Comparison of ENCODE assay signal across 12 cellular contexts in genomic region chr9:129571298-129572051, GRCh38. TPM values are rescaled to one million over a fixed set of nuclear protein-coding genes. Genes with fewer than 3 reads are reported as not detected.
DNase-seq lines count a peak whose midpoint lies in the region; ATAC-seq and TF ChIP-seq lines count a peak whose summit lies in the region.
"Had no signal": no experiment of that assay in that cellular context is flagged by ENCODE, and none has a peak within 500 bp of the region (broad histone marks: within the 10 kb centered on the region; RNA-seq: fewer than 3 reads in every experiment).

No MANE protein-coding gene starts in this region.

- peaks cover 35% of the 10 kb centered on the region for H3K4me1 Mint-ChIP-seq in Caco-2 (ENCODE audit: low read depth, unreplicated experiment)

- peaks cover 23% of the 10 kb centered on the region for H3K36me3 Mint-ChIP-seq in Caco-2 (ENCODE audit: insufficient read depth, unreplicated experiment)

- no peak overlapping the region for H2AFZ ChIP-seq in smooth muscle cell (ENCODE audit: low read depth)

- CTCF ChIA-PET in Caco-2 (lab: Charles Lee), result interaction anchor here (0.6 kb wide), 1 partner anchor 75 kb away, joined by 3 read pairs; no protein-coding TSS in a partner anchor

- peaks cover 18% of the 10 kb centered on the region for H3F3A ChIP-seq in smooth muscle cell (ENCODE audit: low read depth)

- H3K9me3 Mint-ChIP-seq in Caco-2 (ENCODE audit: unreplicated experiment), result peaks cover 18% of the 10 kb centered on the region

- H3K4me2 ChIP-seq in smooth muscle cell, result peak overlapping the region; percentile 68

- WGBS in smooth muscle cell (ENCODE audit: low lambda C conversion rate), result 93% methylated on average over 13 of the region's 13 CpGs

- TF ChIP-seq CTCF in Caco-2 (IDR thresholded peaks at IDR 0.05; ENCODE audit: insufficient read depth in 1 of 2, low read depth in 1 of 2, low read length in 1 of 2, severe bottlenecking in 1 of 2, unreplicated experiment in 1 of 2) (no peak), smooth muscle cell (IDR thresholded peaks at IDR 0.05; ENCODE audit: borderline replicate concordance, insufficient read depth, poor library complexity, severe bottlenecking) (no peak), GM20000 (IDR thresholded peaks at IDR 0.05; ENCODE audit: extremely low read depth, missing control alignments) (no peak)

- DNase-seq in Caco-2 (no peak), SJSA1 (ENCODE audit: low read depth in 1 of 2, low spot score in 2 of 2) (no peak), smooth muscle cell (lab: John Stamatoyannopoulos, UW; ENCODE audit: unreplicated experiment) (no peak), NCI-H1417 treated with DMSO at 0.1 percent for 48 hours (lab: John Stamatoyannopoulos, UW) (no peak), GM20000 (ENCODE audit: low spot score) (no peak)
- DNase-seq: effector memory CD4-positive, alpha-beta T cell; NCI-H524 had no signal

- H3K9ac ChIP-seq in iPS-18a (ENCODE audit: low read length) (peak overlapping the region; percentile 21), smooth muscle cell (ENCODE audit: low read depth) (peak overlapping the region; percentile 74)

- H3K9me3 ChIP-seq in Caco-2 (0 out of 2 replicates have a peak, but pooled peaks cover 4% of the 10 kb centered on the region), SJSA1 (replicated peaks) (no peaks in the 10 kb centered on the region), iPS-18a (ENCODE audit: control insufficient read depth, low read depth, low read length) (no peaks in the 10 kb centered on the region), smooth muscle cell (replicated peaks; ENCODE audit: low read depth) (no peaks in the 10 kb centered on the region)

- intact Hi-C loops in Caco-2 (cut with micrococcal nuclease; ENCODE audit: unreplicated experiment), result no loop called here

- no TSS peak for BruUV-seq in Caco-2 (replicated peaks; lab: Mats Ljungman, UMichigan)

- H3K79me2 ChIP-seq in smooth muscle cell (ENCODE audit: low read depth), result no peaks in the 10 kb centered on the region

- no peaks in the 10 kb centered on the region for H3K27me3 Mint-ChIP-seq in Caco-2 (ENCODE audit: insufficient read depth, unreplicated experiment)

- H3K4me3 ChIP-seq in Caco-2 (ENCODE audit: low read depth, low read length), result no peak overlapping the region
- no peak overlapping the region for H3K4me3 ChIP-seq in SJSA1
- H3K4me3 ChIP-seq in iPS-18a (ENCODE audit: low read length), result no peak overlapping the region
- no peak overlapping the region for H3K4me3 ChIP-seq in smooth muscle cell

- no peaks in the 10 kb centered on the region for H4K20me1 ChIP-seq in smooth muscle cell (ENCODE audit: low read depth)

- POLR2A ChIA-PET in Caco-2 (lab: Charles Lee), result no interaction called here

- ATAC-seq in GM18520 (IDR thresholded peaks at IDR 0.05; ENCODE audit: unreplicated experiment) (no peak), HG02884 (IDR thresholded peaks at IDR 0.05; ENCODE audit: unreplicated experiment) (no peak)

- H3K4me3 Mint-ChIP-seq in Caco-2 (ENCODE audit: unreplicated experiment), result peak overlapping the region; percentile 20
- H3K4me3 Mint-ChIP-seq: stimulated activated memory B cell treated with anti-CD40 and anti-IgM and Interleukin-4, amounts not matched to agents 10 μg/mL and 1 μg/mL and 100 μg/mL, for 72 hours had no signal

- peak overlapping the region; percentile 88 for H3K27ac Mint-ChIP-seq in Caco-2 (ENCODE audit: unreplicated experiment)
- H3K27ac Mint-ChIP-seq: stimulated activated memory B cell treated with anti-CD40 and anti-IgM and Interleukin-4, amounts not matched to agents 10 μg/mL and 1 μg/mL and 100 μg/mL, for 72 hours had no signal

- H3K36me3 ChIP-seq in Caco-2 (ENCODE audit: control insufficient read depth, insufficient read depth, low read length), result no peaks in the 10 kb centered on the region
- H3K36me3 ChIP-seq in SJSA1, result no peaks in the 10 kb centered on the region
- H3K36me3 ChIP-seq in iPS-18a (ENCODE audit: control insufficient read depth, low read depth, low read length), result no peaks in the 10 kb centered on the region
- no peaks in the 10 kb centered on the region for H3K36me3 ChIP-seq in smooth muscle cell (ENCODE audit: low read depth)

- H3K27me3 ChIP-seq in Caco-2 (replicated peaks; ENCODE audit: control insufficient read depth, insufficient read depth, low read length), result no peaks in the 10 kb centered on the region
- H3K27me3 ChIP-seq in SJSA1 (replicated peaks), result no peaks in the 10 kb centered on the region
- H3K27me3 ChIP-seq in iPS-18a (ENCODE audit: control insufficient read depth, insufficient read depth, low read length), result no peaks in the 10 kb centered on the region
- no peaks in the 10 kb centered on the region for H3K27me3 ChIP-seq in smooth muscle cell (ENCODE audit: low read depth)

- H3K4me1 ChIP-seq in Caco-2 (peaks cover 31% of the 10 kb centered on the region), SJSA1 (replicated peaks) (peaks cover 39% of the 10 kb centered on the region), iPS-18a (ENCODE audit: control insufficient read depth, low read depth, low read length) (peaks cover 19% of the 10 kb centered on the region), smooth muscle cell (ENCODE audit: low read depth) (peaks cover 17% of the 10 kb centered on the region)

- H3K27ac ChIP-seq in SJSA1, result peak overlapping the region; percentile 82
- no peak overlapping the region for H3K27ac ChIP-seq in iPS-18a (ENCODE audit: low read length)
- H3K27ac ChIP-seq in smooth muscle cell (ENCODE audit: low read depth), result peak overlapping the region; percentile 90

RNA-seq across cellular contexts. Expression of gene C9orf50, which starts 49.4 kb away (rescaled TPM):
- total RNA-seq in Caco-2 (2022) (not detected in 2 replicates), smooth muscle cell (not detected in 2 replicates)
- total RNA-seq in SJSA1 (2014; rRNA removed; shearing (Covaris generic)), result not detected in 2 replicates
- 0.59 TPM in 1 of 2 replicates, not detected in the other for polyA plus RNA-seq in smooth muscle cell
- total RNA-seq: H4 had no signal

RNA-seq across cellular contexts. Expression of gene NTMT1, which starts 54.5 kb away (rescaled TPM):
- total RNA-seq in Caco-2 (2022) (44.1 and 51.6 TPM in 2 replicates), smooth muscle cell (24.7 and 42.9 TPM in 2 replicates)
- total RNA-seq in SJSA1 (2014; rRNA removed; shearing (Covaris generic)), result 30.8 and 35.9 TPM in 2 replicates
- 118 and 129 TPM in 2 replicates for polyA plus RNA-seq in smooth muscle cell
